ENCODE assay signal across 15 cellular contexts in genomic region chr6:143233563-143234285, GRCh38.
DNase-seq lines count a peak whose midpoint lies in the region; ATAC-seq and TF ChIP-seq lines count a peak whose summit lies in the region.
"Had no signal": no experiment of that assay in that cellular context is flagged by ENCODE, and none has a peak within 500 bp of the region (broad histone marks: within the 10 kb centered on the region; RNA-seq: fewer than 3 reads in every experiment).

No MANE protein-coding gene starts in this region.

- H4K91ac ChIP-seq in neuronal stem cell (ENCODE audit: low read depth, low read length, poor library complexity): no peak overlapping the region

- POLR2A ChIA-PET in HEK293 (lab: Yijun Ruan, JAX): interaction anchor here (0.6 kb wide), 1 partner anchor 182 kb away, joined by 3 read pairs; no protein-coding TSS in a partner anchor

- no peak overlapping the region for H3K14ac ChIP-seq in neuronal stem cell (ENCODE audit: low read length)

- no peak overlapping the region for H2AFZ ChIP-seq in hepatocyte
- H2AFZ ChIP-seq in neuronal stem cell (ENCODE audit: low read length): no peak overlapping the region
- H2AFZ ChIP-seq: GM23248 had no signal

- H3K9ac ChIP-seq in adipocyte (ENCODE audit: low read length) (no peak overlapping the region), neuronal stem cell (ENCODE audit: low read depth, low read length, poor library complexity) (no peak overlapping the region)
- H3K9ac ChIP-seq: BLaER1 treated with 17β-estradiol and CSF1 and Interleukin-3, amounts not matched to agents 10 nM and 100 nM; GM23248 had no signal

- ATAC-seq in GM18873 (IDR thresholded peaks at IDR 0.05; ENCODE audit: low FRiP score, unreplicated experiment) (no peak), HG02981 (IDR thresholded peaks at IDR 0.05; ENCODE audit: unreplicated experiment) (no peak)
- ATAC-seq: activated CD4-positive, CD25-positive, alpha-beta regulatory T cell treated with anti-CD3 and anti-CD28 coated beads, Interleukin-2, amount 50 U/mL, for 24 hours; right cardiac atrium had no signal

- 59% methylated on average over 7 of the region's 7 CpGs for WGBS in hepatocyte (ENCODE audit: low lambda C conversion rate, missing lambda C conversion rate)
- WGBS in neuronal stem cell (ENCODE audit: extremely low coverage in 2 of 2, insufficient read length in 2 of 2, insufficient replicate concordance in 1 of 2), 2 donors: no CpG with 5 or more reads among the region's 7 CpGs

- H3K36me3 ChIP-seq in HEK293 (ENCODE audit: control insufficient read depth in 2 of 2, insufficient read depth in 1 of 2, low read length in 2 of 2): no peaks in the 10 kb centered on the region
- H3K36me3 ChIP-seq in adipocyte (ENCODE audit: control insufficient read depth, insufficient read depth, low read length, severe bottlenecking): no peaks in the 10 kb centered on the region
- H3K36me3 ChIP-seq in hepatocyte (replicated peaks; ENCODE audit: insufficient read depth, low read depth): no peaks in the 10 kb centered on the region
- no peaks in the 10 kb centered on the region for H3K36me3 ChIP-seq in neuronal stem cell (replicated peaks in 1 of 2; ENCODE audit: control insufficient read depth in 2 of 2, insufficient read depth in 2 of 2, low read length in 2 of 2)
- H3K36me3 ChIP-seq: BLaER1 treated with 17β-estradiol and CSF1 and Interleukin-3, amounts not matched to agents 10 nM and 100 nM; SJSA1; transverse colon had no signal

- DNase-seq in adipocyte (ENCODE audit: low read depth) (peak; percentile 11), hepatocyte (ENCODE audit: low spot score) (peak; percentile 22), neuronal stem cell (ENCODE audit: low spot score) (peak; percentile 20)
- no peak for DNase-seq in activated CD4-positive, alpha-beta T cell treated with anti-CD3 and anti-CD28 coated beads for 4 hours
- DNase-seq: kidney glomerular epithelial cell; stimulated activated CD4-positive, alpha-beta T cell treated with anti-CD3 and anti-CD28 coated beads, Interleukin-2, amount 100 ng/mL, for 24 hours had no signal

- H3K18ac ChIP-seq in neuronal stem cell (ENCODE audit: low read length): no peak overlapping the region

- no peaks in the 10 kb centered on the region for H3K79me2 ChIP-seq in hepatocyte

- no peak for TF ChIP-seq CTCF in HEK293 (tag by site-specific recombination; IDR thresholded peaks at IDR 0.05)
- no peak for TF ChIP-seq CTCF in hepatocyte (IDR thresholded peaks at IDR 0.05; ENCODE audit: poor library complexity)

- H3K79me1 ChIP-seq in neuronal stem cell (ENCODE audit: low read depth, low read length): no peaks in the 10 kb centered on the region

- H3K27ac ChIP-seq in HEK293 (ENCODE audit: extremely low read depth, low read depth, low read length) (no peak overlapping the region), hepatocyte (no peak overlapping the region), neuronal stem cell (replicated peaks; ENCODE audit: low read length) (no peak overlapping the region)
- H3K27ac ChIP-seq: BLaER1 treated with 17β-estradiol and CSF1 and Interleukin-3, amounts not matched to agents 10 nM and 100 nM; GM23248; SJSA1; transverse colon had no signal

- H4K8ac ChIP-seq in neuronal stem cell (ENCODE audit: low read depth, low read length): no peak overlapping the region

- CTCF ChIA-PET in HEK293 (lab: Yijun Ruan, JAX): interaction anchor here (0.6 to 7.2 kb wide), 10 partner anchors 46 to 667 kb away, joined by 3 to 54 read pairs (median 3); no protein-coding TSS in a partner anchor

- no peak overlapping the region for H2BK15ac ChIP-seq in neuronal stem cell (ENCODE audit: low read length)

- no peaks in the 10 kb centered on the region for H3K4me1 ChIP-seq in HEK293 (ENCODE audit: control insufficient read depth, insufficient read depth, low read length)
- H3K4me1 ChIP-seq in adipocyte (ENCODE audit: control insufficient read depth, insufficient read depth, low read length): peaks cover 13% of the 10 kb centered on the region
- H3K4me1 ChIP-seq in hepatocyte (ENCODE audit: insufficient read depth): no peaks in the 10 kb centered on the region
- H3K4me1 ChIP-seq in neuronal stem cell (ENCODE audit: control insufficient read depth in 2 of 2, insufficient read depth in 1 of 2, low read depth in 1 of 2, low read length in 2 of 2): no peaks in the 10 kb centered on the region
- H3K4me1 ChIP-seq: BLaER1 treated with 17β-estradiol and CSF1 and Interleukin-3, amounts not matched to agents 10 nM and 100 nM; SJSA1; transverse colon had no signal

- H3K4ac ChIP-seq in neuronal stem cell (ENCODE audit: low read length): no peak overlapping the region

- H2BK5ac ChIP-seq in neuronal stem cell (ENCODE audit: low read length): no peak overlapping the region

- H3K27me3 ChIP-seq in adipocyte (replicated peaks; ENCODE audit: control insufficient read depth, insufficient read depth, low read length): no peaks in the 10 kb centered on the region
- no peaks in the 10 kb centered on the region for H3K27me3 ChIP-seq in hepatocyte
- no peaks in the 10 kb centered on the region for H3K27me3 ChIP-seq in neuronal stem cell (ENCODE audit: control insufficient read depth in 3 of 3, insufficient read depth in 3 of 3, low read depth in 1 of 3, low read length in 3 of 3)
- H3K27me3 ChIP-seq: BLaER1 treated with 17β-estradiol and CSF1 and Interleukin-3, amounts not matched to agents 10 nM and 100 nM; SJSA1; transverse colon had no signal

- H3K4me2 ChIP-seq in hepatocyte (no peak overlapping the region), neuronal stem cell (ENCODE audit: insufficient read depth, low read length, poor library complexity, severe bottlenecking) (no peak overlapping the region)
- H3K4me2 ChIP-seq: BLaER1 treated with 17β-estradiol and CSF1 and Interleukin-3, amounts not matched to agents 10 nM and 100 nM had no signal

- H3K4me3 ChIP-seq in HEK293 (ENCODE audit: low read depth, low read length) (no peak overlapping the region), adipocyte (ENCODE audit: low read length) (no peak overlapping the region), hepatocyte (no peak overlapping the region), neuronal stem cell (ENCODE audit: low read length in 2 of 2) (no peak overlapping the region)
- H3K4me3 ChIP-seq: BLaER1 treated with 17β-estradiol and CSF1 and Interleukin-3, amounts not matched to agents 10 nM and 100 nM; GM23248; SJSA1; transverse colon had no signal

- no peaks in the 10 kb centered on the region for H4K20me1 ChIP-seq in hepatocyte (ENCODE audit: insufficient read depth, poor library complexity, severe bottlenecking)
- H4K20me1 ChIP-seq: BLaER1 treated with 17β-estradiol and CSF1 and Interleukin-3, amounts not matched to agents 10 nM and 100 nM had no signal

- no peak overlapping the region for H2BK12ac ChIP-seq in neuronal stem cell (ENCODE audit: low read length)

- no peak overlapping the region for H2AK5ac ChIP-seq in neuronal stem cell (ENCODE audit: low read depth, low read length)

- H3K23ac ChIP-seq in neuronal stem cell (ENCODE audit: low read depth, low read length, poor library complexity): no peak overlapping the region

- H3K9me2 ChIP-seq in hepatocyte (replicated peaks; ENCODE audit: insufficient read depth): no peaks in the 10 kb centered on the region

- H3K9me3 ChIP-seq in HEK293 (ENCODE audit: control insufficient read depth, insufficient read depth, low read depth, low read length) (no peaks in the 10 kb centered on the region), adipocyte (ENCODE audit: control insufficient read depth, low read length) (no peaks in the 10 kb centered on the region), hepatocyte (ENCODE audit: low read depth) (no peaks in the 10 kb centered on the region), neuronal stem cell (replicated peaks in 1 of 2; ENCODE audit: control insufficient read depth in 2 of 2, insufficient read depth in 1 of 2, low read depth in 1 of 2, low read length in 2 of 2) (no peaks in the 10 kb centered on the region)
- H3K9me3 ChIP-seq: BLaER1 treated with 17β-estradiol and CSF1 and Interleukin-3, amounts not matched to agents 10 nM and 100 nM; SJSA1; transverse colon had no signal

- H2BK120ac ChIP-seq in neuronal stem cell (ENCODE audit: low read depth, low read length): no peak overlapping the region

TF ChIP-seq in HEK293, 187 proteins besides CTCF, POLR2A, EP300 and RAD21:
- TF ChIP-seq REST (tag by site-specific recombination; IDR thresholded peaks at IDR 0.05) (peak; percentile 82), ZSCAN16 (tag by site-specific recombination; IDR thresholded peaks at IDR 0.05) (no peak), ZNF623 (tag by site-specific recombination; IDR thresholded peaks at IDR 0.05) (no peak), ZNF169 (tag by site-specific recombination; IDR thresholded peaks at IDR 0.05) (no peak), ZNF146 (tag by site-specific recombination; IDR thresholded peaks at IDR 0.05) (no peak), ZNF473 (tag by site-specific recombination; IDR thresholded peaks at IDR 0.05) (no peak), ZNF792 (tag by site-specific recombination; IDR thresholded peaks at IDR 0.05) (no peak), ZNF561 (tag by site-specific recombination; IDR thresholded peaks at IDR 0.05; ENCODE audit: borderline replicate concordance) (no peak)

Comparison
In these comparisons a context has a peak if more than half of its experiments do, and no peak if none do; other contexts are left out.
1. DNase-seq: peak in adipocyte (single experiment), hepatocyte (single experiment) and neuronal stem cell (single experiment); none in activated CD4-positive, alpha-beta T cell treated with anti-CD3 and anti-CD28 coated beads for 4 hours (0 of 2).